14 cellular contexts compared by ENCODE assay signal in the genomic region with DNA sequence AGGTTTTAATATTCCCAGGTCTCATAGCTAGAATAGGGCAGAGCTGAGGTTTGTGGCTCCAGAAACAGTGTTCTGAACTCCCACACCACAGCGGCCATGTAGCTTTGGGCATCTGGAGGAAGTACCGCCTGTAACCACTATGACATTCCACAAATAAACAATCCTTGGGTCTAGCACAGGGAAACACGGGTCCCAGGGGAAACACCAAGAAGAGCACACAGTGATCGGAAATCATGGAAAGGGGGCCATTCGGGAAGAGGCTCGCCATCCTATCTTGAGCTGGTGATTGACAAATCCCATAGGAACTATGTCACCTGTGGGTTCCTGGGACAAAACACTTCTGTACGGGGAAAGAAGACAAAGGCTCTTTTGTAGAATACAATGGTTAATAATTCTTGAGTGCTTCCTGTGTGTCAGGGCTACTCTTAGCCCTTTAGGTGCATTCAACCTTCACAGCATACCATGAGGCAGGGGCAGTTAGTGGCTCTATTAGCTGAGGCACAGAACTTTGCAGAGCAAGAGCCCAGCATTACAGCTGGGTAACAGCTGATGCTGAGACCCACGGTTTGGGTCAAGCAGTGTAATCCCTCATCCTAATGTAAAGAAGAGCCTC.
DNase-seq lines count a peak whose midpoint lies in the region; ATAC-seq lines count a peak whose summit lies in the region.
"Had no signal": no experiment of that assay in that cellular context is flagged by ENCODE, and none has a peak within 500 bp of the region (broad histone marks: within the 10 kb centered on the region; RNA-seq: fewer than 3 reads in every experiment).

No MANE protein-coding gene starts in this region.

- H3K27me3 Mint-ChIP-seq in CD4-positive, alpha-beta memory T cell: peaks cover 0 to 1% of the 10 kb centered on the region in 2 donors
- H3K27me3 Mint-ChIP-seq: activated T-helper 17 cell treated with anti-CD3 and anti-CD28 coated beads, Interleukin-2, amount 50 U/mL, for 72 hours had no signal

- ATAC-seq in GM19025 (IDR thresholded peaks at IDR 0.05; ENCODE audit: low read depth, unreplicated experiment) (peak; percentile 62), HG02759 (IDR thresholded peaks at IDR 0.05; ENCODE audit: unreplicated experiment) (peak; percentile 76), HG03571 (IDR thresholded peaks at IDR 0.05; ENCODE audit: unreplicated experiment) (peak; percentile 63)
- ATAC-seq: activated T-helper 17 cell treated with anti-CD3 and anti-CD28 coated beads, Interleukin-2, amount 50 U/mL, for 72 hours; CD8-positive, alpha-beta T cell had no signal

- POLR2A ChIA-PET in CD4-positive, alpha-beta memory T cell (lab: Charles Lee; ENCODE audit: partially characterized antibody): no interaction called here

- CTCF ChIA-PET in CD4-positive, alpha-beta memory T cell (lab: Charles Lee; ENCODE audit: partially characterized antibody): no interaction called here

- H3K36me3 Mint-ChIP-seq in CD4-positive, alpha-beta memory T cell: no peaks in the 10 kb centered on the region
- H3K36me3 Mint-ChIP-seq: brain; CD8-positive, alpha-beta T cell had no signal

- H3K4me3 Mint-ChIP-seq in CD4-positive, alpha-beta memory T cell: no peak overlapping the region
- H3K4me3 Mint-ChIP-seq: activated T-helper 17 cell treated with anti-CD3 and anti-CD28 coated beads, Interleukin-2, amount 50 U/mL, for 72 hours; brain; CD8-positive, alpha-beta T cell had no signal

- H3K27ac Mint-ChIP-seq in CD4-positive, alpha-beta memory T cell: no peak overlapping the region
- H3K27ac Mint-ChIP-seq: activated T-helper 17 cell treated with anti-CD3 and anti-CD28 coated beads, Interleukin-2, amount 50 U/mL, for 72 hours; CD8-positive, alpha-beta T cell had no signal

- intact Hi-C loops in CD4-positive, alpha-beta memory T cell (cut with micrococcal nuclease): no loop called here

- H3K4me1 Mint-ChIP-seq in CD4-positive, alpha-beta memory T cell: no peaks in the 10 kb centered on the region
- H3K4me1 Mint-ChIP-seq: activated T-helper 17 cell treated with anti-CD3 and anti-CD28 coated beads, Interleukin-2, amount 50 U/mL, for 72 hours had no signal

- peaks cover 0 to 5% (median 0%) of the 10 kb centered on the region in 8 donors for H3K9me3 Mint-ChIP-seq in CD4-positive, alpha-beta memory T cell
- H3K9me3 Mint-ChIP-seq: activated T-helper 17 cell treated with anti-CD3 and anti-CD28 coated beads, Interleukin-2, amount 50 U/mL, for 72 hours; brain; CD8-positive, alpha-beta T cell had no signal

- peak; percentile 38 for DNase-seq in left kidney (ENCODE audit: low read depth, low spot score)
- no peak for DNase-seq in AG08395 (ENCODE audit: low spot score)
- DNase-seq in CD4-positive, alpha-beta memory T cell: no peak
- DNase-seq in T-helper 2 cell: no peak
- DNase-seq: activated CD4-positive, alpha-beta T cell treated with anti-CD3 and anti-CD28 coated beads for 1 hour; CD8-positive, alpha-beta T cell; NCI-H1105; NCI-H774; stimulated activated naive CD4-positive, alpha-beta T cell treated with Interleukin-2 at 50 U/mL for 16 hours had no signal

- H3K4me3 ChIP-seq in CD4-positive, alpha-beta memory T cell (ENCODE audit: low read length in 2 of 2): no peak overlapping the region

- no peaks in the 10 kb centered on the region for H3K27me3 ChIP-seq in CD4-positive, alpha-beta memory T cell (ENCODE audit: insufficient read depth, low read length)

- H3K36me3 ChIP-seq in CD4-positive, alpha-beta memory T cell (ENCODE audit: insufficient read depth, low read length): no peaks in the 10 kb centered on the region

- no peaks in the 10 kb centered on the region for H3K9me3 ChIP-seq in CD4-positive, alpha-beta memory T cell (ENCODE audit: control insufficient read depth in 1 of 2, low read length in 2 of 2)

- H3K4me1 ChIP-seq in CD4-positive, alpha-beta memory T cell (ENCODE audit: insufficient read depth, low read length): no peaks in the 10 kb centered on the region

- H3K27ac ChIP-seq in CD4-positive, alpha-beta memory T cell (ENCODE audit: low read depth, low read length): no peak overlapping the region
